In genomic region chrX:16743604-16744325, GRCh38 we compare ENCODE assay signal across 1 cellular context.
TF ChIP-seq lines count a peak whose summit lies in the region.

No MANE protein-coding gene starts in this region.

TF ChIP-seq in HepG2, 621 proteins besides CTCF, POLR2A, EP300 and RAD21:
- TF ChIP-seq NFE2L2 (IDR thresholded peaks at IDR 0.05; ENCODE audit: low read length) (peak; percentile 11; the same call in 1 of the 2 replicates), RBFOX2 (IDR thresholded peaks at IDR 0.05; ENCODE audit: low read depth, low read length) (no peak), STAG1 (CRISPR knock-in tag; IDR thresholded peaks at IDR 0.05) (peak; percentile 53)
